Comparison of ENCODE assay signal across 15 cellular contexts in the genomic region with DNA sequence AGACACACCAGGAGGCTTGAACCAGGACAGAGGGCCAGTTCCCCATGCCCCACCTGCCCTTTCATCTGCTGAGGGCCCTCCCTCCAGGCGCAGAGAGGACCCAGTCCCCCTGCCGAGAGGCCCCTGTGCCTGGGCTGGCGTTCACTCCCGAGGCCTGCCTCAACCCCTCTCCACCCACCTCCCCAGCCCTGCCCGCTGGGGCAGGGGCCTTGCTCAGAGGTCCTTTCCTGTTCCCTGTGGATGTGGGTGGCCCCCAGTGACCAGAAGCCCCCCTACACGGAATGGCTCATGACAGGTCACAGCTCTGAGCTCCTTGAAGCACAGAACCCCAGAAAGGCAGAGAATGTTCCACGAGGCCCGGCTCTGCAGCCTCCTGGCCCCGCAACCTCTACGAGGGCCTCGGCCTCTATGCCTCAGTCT. TPM values are rescaled to one million over a fixed set of nuclear protein-coding genes. Genes with fewer than 3 reads are reported as not detected.
DNase-seq lines count a peak whose midpoint lies in the region; ATAC-seq, FAIRE-seq and TF ChIP-seq lines count a peak whose summit lies in the region.
"Had no signal": no experiment of that assay in that cellular context is flagged by ENCODE, and none has a peak within 500 bp of the region (broad histone marks: within the 10 kb centered on the region; RNA-seq: fewer than 3 reads in every experiment).

No MANE protein-coding gene starts in this region.

- peak; percentile 7 for ATAC-seq in CD4-positive, alpha-beta T cell (ENCODE audit: poor library complexity)
- ATAC-seq in naive B cell (ENCODE audit: low read depth in 2 of 2) (no peak), HG03520 (IDR thresholded peaks at IDR 0.05; ENCODE audit: unreplicated experiment) (no peak)

- peak overlapping the region; percentile 79 for H3K27ac ChIP-seq in CD4-positive, alpha-beta T cell (ENCODE audit: low read depth, low read length)
- H3K27ac ChIP-seq in caudate nucleus (ENCODE audit: low read depth, low read length): no peak overlapping the region
- H3K27ac ChIP-seq: SJSA1 had no signal

- no peak for TF ChIP-seq CTCF in CD4-positive, alpha-beta T cell (IDR thresholded peaks at IDR 0.05)

- POLR2A ChIA-PET in CD4-positive, alpha-beta T cell (lab: Charles Lee): interaction anchor here (0.6 to 15.4 kb wide), 4 partner anchors 10 to 671 kb away, joined by 3 to 766 read pairs (median 11); a partner anchor contains a TSS

- peaks cover 82% of the 10 kb centered on the region for H3K36me3 Mint-ChIP-seq in CD4-positive, alpha-beta T cell (ENCODE audit: low read depth)
- H3K36me3 Mint-ChIP-seq in naive B cell: peaks cover 0 to 15% of the 10 kb centered on the region in 2 donors

- H3K27me3 ChIP-seq in CD4-positive, alpha-beta T cell (ENCODE audit: control insufficient read depth, insufficient read depth, low read length): no peaks in the 10 kb centered on the region
- H3K27me3 ChIP-seq: SJSA1 had no signal

- H3K4me3 Mint-ChIP-seq in CD4-positive, alpha-beta T cell: peak overlapping the region; percentile 76
- peak overlapping the region; percentile 72 to 98 (median 82) for H3K4me3 Mint-ChIP-seq in naive B cell

- no peak for DNase-seq in CD4-positive, alpha-beta T cell
- DNase-seq in GM19239 (ENCODE audit: insufficient read length, low spot score) (no peak), naive B cell (no peak), NCI-H748 (lab: John Stamatoyannopoulos, UW; ENCODE audit: unreplicated experiment) (no peak), DMS79 treated with DMSO at 0.1 percent for 48 hours (lab: John Stamatoyannopoulos, UW) (no peak), caudate nucleus (lab: John Stamatoyannopoulos, UW) (no peak)
- peak; percentile 60 to 63 for DNase-seq in activated T-cell treated with anti-CD3 and anti-CD28 coated beads, Interleukin-2, amount 50 U/mL, for 48 hours
- DNase-seq: foreskin fibroblast, NCI-H1092, NCI-H526 had no signal

- peak overlapping the region; percentile 83 for H3K27ac Mint-ChIP-seq in CD4-positive, alpha-beta T cell
- H3K27ac Mint-ChIP-seq in naive B cell: peak overlapping the region; percentile 33 to 97 (median 56)

- H3K9me3 Mint-ChIP-seq in CD4-positive, alpha-beta T cell: no peaks in the 10 kb centered on the region
- no peaks in the 10 kb centered on the region for H3K9me3 Mint-ChIP-seq in naive B cell

- no peaks in the 10 kb centered on the region for H3K27me3 Mint-ChIP-seq in CD4-positive, alpha-beta T cell
- H3K27me3 Mint-ChIP-seq in naive B cell: no peaks in the 10 kb centered on the region

- FAIRE-seq in GM19239 (lab: Jason Lieb, UNC): peak; percentile 35

- H3K4me1 Mint-ChIP-seq in CD4-positive, alpha-beta T cell (ENCODE audit: low read depth): peaks cover 64% of the 10 kb centered on the region
- H3K4me1 Mint-ChIP-seq in naive B cell: peaks cover 43 to 62% (median 44%) of the 10 kb centered on the region in 3 donors

- CTCF ChIA-PET in CD4-positive, alpha-beta T cell (lab: Charles Lee): interaction anchor here (0.9 to 6.5 kb wide), 5 partner anchors 8 to 55 kb away, joined by 3 to 38 read pairs (median 8); no protein-coding TSS in a partner anchor

- H3K9me3 ChIP-seq in CD4-positive, alpha-beta T cell (ENCODE audit: control insufficient read depth, low read length): no peaks in the 10 kb centered on the region
- H3K9me3 ChIP-seq: mucosa of descending colon, SJSA1 had no signal

- intact Hi-C loops in CD4-positive, alpha-beta T cell (cut with DNase I, micrococcal nuclease): loop anchor here (1.0 to 10.0 kb wide), 4 partner anchors 8 to 303 kb away; a partner anchor contains a TSS

RNA-seq across cellular contexts. Expression of a gene that starts 6.7 kb away (rescaled TPM):
- 100 to 1,000 TPM; 645 to 659 TPM for total RNA-seq in CD4-positive, alpha-beta T cell
- 100 to 1,000 TPM in 5 of 6 donors, 10 to 100 TPM in 1; 84.9 to 170 (median 141) TPM for polyA plus RNA-seq in naive B cell (ENCODE audit: low read depth in 6 of 6)

RNA-seq across cellular contexts. Expression of a gene that starts 8.8 kb away (rescaled TPM):
- total RNA-seq in CD4-positive, alpha-beta T cell: 100 to 1,000 TPM; 567 to 577 TPM
- polyA plus RNA-seq in naive B cell (ENCODE audit: low read depth in 6 of 6): 100 to 1,000 TPM in 1 of 6 donors, 10 to 100 TPM in 5; 26.2 to 103 (median 55.2) TPM
- total RNA-seq: SJSA1 had no signal

RNA-seq across cellular contexts. Expression of a gene that starts 24.4 kb away (rescaled TPM):
- total RNA-seq in CD4-positive, alpha-beta T cell: not detected
- under 1 TPM in 1 of 6 donors, not detected in 5; 0.42 TPM for polyA plus RNA-seq in naive B cell (ENCODE audit: low read depth in 6 of 6)
- total RNA-seq: dermis microvascular lymphatic vessel endothelial cell, mucosa of descending colon, SJSA1, subcutaneous adipose tissue had no signal

RNA-seq across cellular contexts. Expression of a gene that starts 46.6 kb away (rescaled TPM):
- 10 to 100 TPM; 34.9 to 41.3 TPM for total RNA-seq in CD4-positive, alpha-beta T cell
- 100 to 1,000 TPM; 490 to 908 (median 562) TPM for polyA plus RNA-seq in naive B cell (ENCODE audit: low read depth in 6 of 6)

Comparison
In these comparisons a context has a peak if more than half of its experiments do, and no peak if none do; other contexts are left out.
1. DNase-seq: peak in activated T-cell treated with anti-CD3 and anti-CD28 coated beads, Interleukin-2, amount 50 U/mL, for 48 hours (2 of 2); none in CD4-positive, alpha-beta T cell (0 of 10), GM19239 (single experiment), naive B cell (single experiment), NCI-H748 (single experiment), DMS79 treated with DMSO at 0.1 percent for 48 hours (single experiment) and caudate nucleus (0 of 61).